ENCODE assay signal across 9 cellular contexts in genomic region chr15:70507772-70508351, GRCh38.
A peak's percentile ranks its signal among the peaks of the same experiment; 100 is the strongest.
DNase-seq lines count a peak whose midpoint lies in the region; ATAC-seq, FAIRE-seq and TF ChIP-seq lines count a peak whose summit lies in the region.
"Had no signal": no experiment of that assay in that cellular context is flagged by ENCODE, and none has a peak within 500 bp of the region (broad histone marks: within the 10 kb centered on the region; RNA-seq: fewer than 3 reads in every experiment).

No MANE protein-coding gene starts in this region.

- no peak for TF ChIP-seq CTCF in pancreas (IDR thresholded peaks at IDR 0.05)
- no peak for TF ChIP-seq CTCF in left ventricle myocardium inferior (IDR thresholded peaks at IDR 0.05; ENCODE audit: borderline replicate concordance)

- no peaks in the 10 kb centered on the region for H3K27me3 ChIP-seq in pancreas
- no peaks in the 10 kb centered on the region for H3K27me3 ChIP-seq in left ventricle myocardium inferior (ENCODE audit: low read depth)
- no peaks in the 10 kb centered on the region for H3K27me3 ChIP-seq in H7 (ENCODE audit: control insufficient read depth, insufficient read depth, low read length)

- no peak for FAIRE-seq in pancreas (lab: Jason Lieb, UNC)

- H3K36me3 ChIP-seq in pancreas (no peaks in the 10 kb centered on the region), left ventricle myocardium inferior (no peaks in the 10 kb centered on the region), H7 (replicated peaks; ENCODE audit: control insufficient read depth, insufficient read depth, low read length) (no peaks in the 10 kb centered on the region)

- no peak overlapping the region for H3K27ac ChIP-seq in pancreas
- no peak overlapping the region for H3K27ac ChIP-seq in left ventricle myocardium inferior (replicated peaks)

- peak overlapping the region; percentile 19 for H3K4me3 Mint-ChIP-seq in activated naive CD4-positive, alpha-beta T cell treated with anti-CD3 and anti-CD28 coated beads, Interleukin-2, amount 50 U/mL, for 24 hours
- H3K4me3 Mint-ChIP-seq: nephron had no signal

- DNase-seq in DMS79 treated with DMSO at 0.1 percent for 48 hours (lab: John Stamatoyannopoulos, UW) = peak; percentile 16
- no peak for DNase-seq in DMS79 (lab: John Stamatoyannopoulos, UW)
- peak; percentile 87 for DNase-seq in NCI-H226
- DNase-seq in pancreas = no peak
- no peak for DNase-seq in left ventricle myocardium inferior
- DNase-seq in H7 = no peak

- H3K27me3 Mint-ChIP-seq in activated naive CD4-positive, alpha-beta T cell treated with anti-CD3 and anti-CD28 coated beads, Interleukin-2, amount 50 U/mL, for 24 hours = no peaks in the 10 kb centered on the region

- H3K27ac Mint-ChIP-seq in activated naive CD4-positive, alpha-beta T cell treated with anti-CD3 and anti-CD28 coated beads, Interleukin-2, amount 50 U/mL, for 24 hours = no peak overlapping the region

- H3K9me3 ChIP-seq in pancreas = no peaks in the 10 kb centered on the region
- H3K9me3 ChIP-seq in left ventricle myocardium inferior (replicated peaks) = peaks cover 40% of the 10 kb centered on the region

- intact Hi-C loops in pancreas (cut with DNase I) (no loop called here), left ventricle myocardium inferior (cut with micrococcal nuclease) (no loop called here)

- 68 to 78% methylated on average over 1 of the region's 1 CpG for WGBS in pancreas, 2 donors

- H3K36me3 Mint-ChIP-seq in activated naive CD4-positive, alpha-beta T cell treated with anti-CD3 and anti-CD28 coated beads, Interleukin-2, amount 50 U/mL, for 24 hours = peaks cover 20% of the 10 kb centered on the region

- no peak overlapping the region for H3K4me3 ChIP-seq in pancreas
- H3K4me3 ChIP-seq in left ventricle myocardium inferior = no peak overlapping the region
- no peak overlapping the region for H3K4me3 ChIP-seq in H7 (ENCODE audit: insufficient read depth, low read depth, low read length)

- peaks cover 0 to 5% (median 0%) of the 10 kb centered on the region in 3 donors for H3K4me1 ChIP-seq in pancreas
- peaks cover 30% of the 10 kb centered on the region for H3K4me1 ChIP-seq in left ventricle myocardium inferior

- ATAC-seq in pancreas (peak in 3 of 4 donors; percentile 34 to 41 (median 38)), GM21717 (IDR thresholded peaks at IDR 0.05; ENCODE audit: unreplicated experiment) (no peak)

- H3K9me3 Mint-ChIP-seq in activated naive CD4-positive, alpha-beta T cell treated with anti-CD3 and anti-CD28 coated beads, Interleukin-2, amount 50 U/mL, for 24 hours = peaks cover 10% of the 10 kb centered on the region

- H3K4me1 Mint-ChIP-seq in activated naive CD4-positive, alpha-beta T cell treated with anti-CD3 and anti-CD28 coated beads, Interleukin-2, amount 50 U/mL, for 24 hours = peaks cover 56% of the 10 kb centered on the region

Comparison
In these comparisons a context has a peak if more than half of its experiments do, and no peak if none do; other contexts are left out.
1. DNase-seq: peak in DMS79 treated with DMSO at 0.1 percent for 48 hours (single experiment) and NCI-H226 (single experiment); none in DMS79 (single experiment), pancreas (0 of 6), left ventricle myocardium inferior (single experiment) and H7 (single experiment).